In the genomic region with DNA sequence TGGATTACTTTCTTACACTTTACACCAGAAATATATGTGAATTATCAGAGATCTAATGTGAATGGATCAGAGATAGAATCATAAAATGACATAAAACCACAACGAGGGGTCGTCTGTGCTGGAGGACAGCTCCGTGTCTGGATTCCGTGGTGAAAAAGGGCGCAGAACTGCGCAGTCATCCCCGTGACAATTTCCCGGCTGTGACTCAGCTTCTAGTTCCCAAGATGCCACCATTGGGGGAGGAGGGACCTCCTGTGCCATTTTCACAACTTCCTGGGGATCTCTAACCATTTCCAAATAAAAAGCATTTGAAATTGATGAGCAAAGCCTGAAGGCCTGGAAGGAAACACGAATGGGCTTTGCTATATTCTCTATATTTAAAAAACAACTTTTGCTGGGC, we compare ENCODE assay signal across 24 cellular contexts.
"Had no signal": no experiment of that assay in that cellular context is flagged by ENCODE, and none has a peak within 500 bp of the region (broad histone marks: within the 10 kb centered on the region; RNA-seq: fewer than 3 reads in every experiment).

No MANE protein-coding gene starts in this region.

- H3K27ac Mint-ChIP-seq: dendritic cell treated with granulocyte-macrophage colony-stimulating factor and Interleukin-4, amounts not matched to agents 40 ng/mL and 50 ng/mL, for 4 days; endodermal cell; natural killer cell; stimulated activated naive B cell treated with anti-CD40 and anti-IgM and Interleukin-4, amounts not matched to agents 10 μg/mL and 1 μg/mL and 100 μg/mL, for 72 hours; stimulated activated naive CD8-positive, alpha-beta T cell treated with anti-CD3 and anti-CD28 coated beads, Interleukin-15, Interleukin-2, amounts not matched to agents 100 ng/mL and 50 ng/mL, for 24 hours had no signal

- H3K36me3 ChIP-seq: colonic mucosa, gastrocnemius medialis, lower lobe of right lung, thoracic aorta, transverse colon, upper lobe of right lung, uterus had no signal

- H3K27me3 ChIP-seq: colonic mucosa, uterus had no signal

- H3K27ac ChIP-seq: colonic mucosa, epithelial cell of prostate, gastrocnemius medialis, lower lobe of right lung, psoas muscle, thoracic aorta, transverse colon, upper lobe of right lung, uterus had no signal

- DNase-seq: colonic mucosa; effector CD8-positive, alpha-beta T cell; endodermal cell; foreskin fibroblast; gastrocnemius medialis; kidney glomerular epithelial cell; left colon; left ventricle myocardium superior; natural killer cell; psoas muscle; small intestine; stimulated activated CD4-positive, alpha-beta T cell treated with anti-CD3 and anti-CD28 coated beads, Interleukin-15, amount 100 ng/mL, for 24 hours; stimulated activated CD4-positive, alpha-beta T cell treated with anti-CD3 and anti-CD28 coated beads, Interleukin-2, amount 100 ng/mL, for 48 hours; stimulated activated naive B cell treated with anti-CD40 and anti-IgM and Interleukin-4, amounts not matched to agents 10 μg/mL and 1 μg/mL and 100 μg/mL, for 72 hours; transverse colon; upper lobe of right lung; uterus had no signal

- H3K4me3 ChIP-seq: colonic mucosa, gastrocnemius medialis, lower lobe of right lung, psoas muscle, thoracic aorta, transverse colon, upper lobe of right lung, uterus had no signal

- H3K36me3 Mint-ChIP-seq: natural killer cell; stimulated activated naive B cell treated with anti-CD40 and anti-IgM and Interleukin-4, amounts not matched to agents 10 μg/mL and 1 μg/mL and 100 μg/mL, for 72 hours had no signal

- H3K9me3 Mint-ChIP-seq: dendritic cell treated with granulocyte-macrophage colony-stimulating factor and Interleukin-4, amounts not matched to agents 40 ng/mL and 50 ng/mL, for 4 days; endodermal cell; natural killer cell; stimulated activated naive B cell treated with anti-CD40 and anti-IgM and Interleukin-4, amounts not matched to agents 10 μg/mL and 1 μg/mL and 100 μg/mL, for 72 hours; stimulated activated naive CD8-positive, alpha-beta T cell treated with anti-CD3 and anti-CD28 coated beads, Interleukin-15, Interleukin-2, amounts not matched to agents 100 ng/mL and 50 ng/mL, for 24 hours had no signal

- H3K4me3 Mint-ChIP-seq: dendritic cell treated with granulocyte-macrophage colony-stimulating factor and Interleukin-4, amounts not matched to agents 40 ng/mL and 50 ng/mL, for 4 days; endodermal cell; natural killer cell; stimulated activated naive B cell treated with anti-CD40 and anti-IgM and Interleukin-4, amounts not matched to agents 10 μg/mL and 1 μg/mL and 100 μg/mL, for 72 hours; stimulated activated naive CD8-positive, alpha-beta T cell treated with anti-CD3 and anti-CD28 coated beads, Interleukin-15, Interleukin-2, amounts not matched to agents 100 ng/mL and 50 ng/mL, for 24 hours had no signal

- H3K4me1 ChIP-seq: colonic mucosa had no signal

- H3K9me3 ChIP-seq: colonic mucosa, gastrocnemius medialis, lower lobe of right lung, psoas muscle, thoracic aorta, transverse colon, upper lobe of right lung, uterus had no signal

- ATAC-seq: esophagus mucosa; gastrocnemius medialis; left colon; left ventricle myocardium superior; lower lobe of right lung; natural killer cell; psoas muscle; right cardiac atrium; stimulated activated naive B cell treated with anti-CD40 and anti-IgM and Interleukin-4, amounts not matched to agents 10 μg/mL and 1 μg/mL and 100 μg/mL, for 72 hours; upper lobe of right lung had no signal
